ENCODE assay signal across 18 cellular contexts in genomic region chr4:169142390-169142789, GRCh38.
A peak's percentile ranks its signal among the peaks of the same experiment; 100 is the strongest.
DNase-seq lines count a peak whose midpoint lies in the region; ATAC-seq, FAIRE-seq and TF ChIP-seq lines count a peak whose summit lies in the region.
"Had no signal": no experiment of that assay in that cellular context is flagged by ENCODE, and none has a peak within 500 bp of the region (broad histone marks: within the 10 kb centered on the region; RNA-seq: fewer than 3 reads in every experiment).

No MANE protein-coding gene starts in this region.

- in situ Hi-C loops in astrocyte of the spinal cord (cut with HindIII; ENCODE audit: low sequenced_read_pairs): no loop called here

- no peak for TF ChIP-seq CTCF in D721Med (IDR thresholded peaks at IDR 0.05; ENCODE audit: insufficient read depth, missing control alignments)
- no peak for TF ChIP-seq CTCF in astrocyte of the spinal cord (IDR thresholded peaks at IDR 0.05; ENCODE audit: low read depth, low read length)
- no peak for TF ChIP-seq CTCF in fibroblast of mammary gland (conservative IDR thresholded peaks at IDR 0.05; ENCODE audit: control insufficient read depth, insufficient read depth, low read depth, low read length)

- no peaks in the 10 kb centered on the region for H3K36me3 Mint-ChIP-seq in naive thymus-derived CD4-positive, alpha-beta T cell
- H3K36me3 Mint-ChIP-seq: CD4-positive, alpha-beta memory T cell had no signal

- ATAC-seq in GM18861 (IDR thresholded peaks at IDR 0.05; ENCODE audit: unreplicated experiment): no peak
- ATAC-seq in HG03354 (IDR thresholded peaks at IDR 0.05; ENCODE audit: poor library complexity, severe bottlenecking, unreplicated experiment): no peak
- ATAC-seq in aorta (ENCODE audit: low FRiP score): no peak
- ATAC-seq in naive thymus-derived CD4-positive, alpha-beta T cell: no peak
- ATAC-seq: HCT116 had no signal

- no peak overlapping the region for H3K27ac ChIP-seq in aorta (ENCODE audit: low read depth in 1 of 2, low read length in 2 of 2)
- H3K27ac ChIP-seq in naive thymus-derived CD4-positive, alpha-beta T cell (ENCODE audit: low read depth, low read length): no peak overlapping the region
- H3K27ac ChIP-seq: HL-60, Peyer's patch had no signal

- H3K36me3 ChIP-seq in aorta (ENCODE audit: control insufficient read depth in 1 of 2, insufficient read depth in 2 of 2, low read length in 1 of 2): no peaks in the 10 kb centered on the region
- no peaks in the 10 kb centered on the region for H3K36me3 ChIP-seq in naive thymus-derived CD4-positive, alpha-beta T cell (ENCODE audit: control insufficient read depth in 2 of 3, insufficient read depth in 3 of 3, low read length in 3 of 3)
- H3K36me3 ChIP-seq: BE2C, Peyer's patch had no signal

- FAIRE-seq in D721Med (lab: Jason Lieb, UNC): peak; percentile 21
- peak; percentile 4 for FAIRE-seq in HTR-8/SVneo (lab: Jason Lieb, UNC)

- H3K9me3 ChIP-seq in aorta (ENCODE audit: control insufficient read depth, low read length): no peaks in the 10 kb centered on the region
- no peaks in the 10 kb centered on the region for H3K9me3 ChIP-seq in naive thymus-derived CD4-positive, alpha-beta T cell (ENCODE audit: control insufficient read depth in 2 of 3, low read length in 3 of 3)
- H3K9me3 ChIP-seq: BE2C, Peyer's patch had no signal

- no peak overlapping the region for H3K4me3 Mint-ChIP-seq in naive thymus-derived CD4-positive, alpha-beta T cell
- H3K4me3 Mint-ChIP-seq: CD4-positive, alpha-beta memory T cell had no signal

- intact Hi-C loops in aorta (cut with DNase I): no loop called here
- intact Hi-C loops in naive thymus-derived CD4-positive, alpha-beta T cell (cut with micrococcal nuclease): no loop called here

- H3K27me3 ChIP-seq in aorta (ENCODE audit: control insufficient read depth in 1 of 2, insufficient read depth in 2 of 2, low read length in 1 of 2): no peaks in the 10 kb centered on the region
- H3K27me3 ChIP-seq in naive thymus-derived CD4-positive, alpha-beta T cell (ENCODE audit: control insufficient read depth in 2 of 2, insufficient read depth in 2 of 2, low read length in 2 of 2): no peaks in the 10 kb centered on the region
- H3K27me3 ChIP-seq: BE2C, Peyer's patch had no signal

- CTCF ChIA-PET in naive thymus-derived CD4-positive, alpha-beta T cell (lab: Charles Lee): no interaction called here

- no peaks in the 10 kb centered on the region for H3K4me1 ChIP-seq in aorta (ENCODE audit: control insufficient read depth in 1 of 2, insufficient read depth in 2 of 2, low read length in 2 of 2)
- no peaks in the 10 kb centered on the region for H3K4me1 ChIP-seq in naive thymus-derived CD4-positive, alpha-beta T cell (ENCODE audit: control insufficient read depth in 2 of 2, insufficient read depth in 2 of 2, low read length in 2 of 2)
- H3K4me1 ChIP-seq: BE2C, Peyer's patch had no signal

- DNase-seq in D721Med (ENCODE audit: insufficient read length, low spot score): no peak
- no peak for DNase-seq in HTR-8/SVneo (ENCODE audit: insufficient read length, low spot score)
- DNase-seq in astrocyte of the spinal cord (ENCODE audit: low read depth, low spot score): peak; percentile 38
- peak; percentile 63 for DNase-seq in fibroblast of mammary gland (ENCODE audit: low read depth)
- no peak for DNase-seq in aorta
- DNase-seq in naive thymus-derived CD4-positive, alpha-beta T cell: no peak
- DNase-seq: BE2C; CD4-positive, alpha-beta memory T cell; MM.1S; NCI-H1930; NCI-H2171; NCI-H446 treated with DMSO at 0.1 percent for 48 hours; Peyer's patch; SHP77 had no signal

- H3K4me1 Mint-ChIP-seq in naive thymus-derived CD4-positive, alpha-beta T cell: no peaks in the 10 kb centered on the region
- H3K4me1 Mint-ChIP-seq: CD4-positive, alpha-beta memory T cell had no signal

- H3K4me3 ChIP-seq in astrocyte of the spinal cord (ENCODE audit: low read depth, low read length) (no peak overlapping the region), fibroblast of mammary gland (ENCODE audit: control insufficient read depth, low read depth, low read length) (no peak overlapping the region), aorta (ENCODE audit: low read length in 2 of 2) (no peak overlapping the region)
- H3K4me3 ChIP-seq in naive thymus-derived CD4-positive, alpha-beta T cell (ENCODE audit: low read length): no peak overlapping the region
- H3K4me3 ChIP-seq: Peyer's patch had no signal

- no peaks in the 10 kb centered on the region for H3K9me3 Mint-ChIP-seq in naive thymus-derived CD4-positive, alpha-beta T cell
- H3K9me3 Mint-ChIP-seq: CD4-positive, alpha-beta memory T cell had no signal

- no peak overlapping the region for H3K27ac Mint-ChIP-seq in naive thymus-derived CD4-positive, alpha-beta T cell
- H3K27ac Mint-ChIP-seq: CD4-positive, alpha-beta memory T cell had no signal

- POLR2A ChIA-PET in naive thymus-derived CD4-positive, alpha-beta T cell (lab: Charles Lee): no interaction called here

- H3K27me3 Mint-ChIP-seq in naive thymus-derived CD4-positive, alpha-beta T cell: peaks cover 4 to 12% (median 5%) of the 10 kb centered on the region in 5 donors

- 62 to 73% methylated on average over 2 of the region's 2 CpGs for WGBS in aorta, 2 donors

Comparison
In these comparisons a context has a peak if more than half of its experiments do, and no peak if none do; other contexts are left out.
1. DNase-seq: peak in astrocyte of the spinal cord (single experiment) and fibroblast of mammary gland (single experiment); none in D721Med (single experiment), HTR-8/SVneo (single experiment), aorta (0 of 2) and naive thymus-derived CD4-positive, alpha-beta T cell (0 of 9).